ENCODE assay signal across 8 cellular contexts in the genomic region with DNA sequence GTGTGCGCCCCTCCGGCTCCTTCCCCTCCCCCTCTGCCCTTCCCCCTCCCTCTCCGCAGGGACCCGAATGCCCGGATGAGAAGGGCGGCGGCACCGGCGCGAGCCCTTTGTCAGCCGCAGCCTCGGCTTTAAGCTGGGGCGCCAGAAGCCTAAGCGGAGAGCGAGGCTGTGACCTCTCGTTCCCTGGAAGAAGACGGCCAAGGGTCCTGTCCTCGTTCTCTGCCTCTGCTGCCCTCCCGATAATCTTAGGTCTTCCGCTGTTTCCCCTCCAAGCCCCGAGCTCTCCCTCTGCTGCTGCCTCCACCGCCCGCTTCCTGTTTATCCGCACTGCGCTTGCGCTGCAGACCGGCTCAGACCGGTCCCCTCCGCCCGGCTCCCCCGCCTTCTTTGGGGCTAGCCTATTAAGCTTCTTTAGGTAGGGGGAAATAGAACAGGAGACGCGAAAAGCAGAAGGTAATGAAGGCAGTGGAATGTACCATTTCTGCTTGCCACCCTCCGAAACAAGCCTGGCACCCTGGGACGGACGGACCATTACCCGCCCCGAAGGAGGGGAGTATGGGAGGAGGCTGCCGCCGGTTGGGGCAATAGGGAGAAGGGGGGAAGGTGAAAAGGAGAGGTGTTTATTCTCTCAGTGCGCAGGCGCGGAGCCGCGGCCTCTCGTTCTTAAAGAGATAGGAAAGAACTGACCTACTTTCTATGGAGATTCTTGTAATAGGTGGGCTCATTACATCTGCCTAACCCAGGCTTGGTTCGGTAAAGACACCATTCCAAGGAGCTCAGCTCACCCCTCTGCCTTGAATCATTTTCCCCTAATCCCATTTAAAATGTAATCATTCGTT. TPM values are rescaled to one million over a fixed set of nuclear protein-coding genes. Genes with fewer than 3 reads are reported as not detected.
DNase-seq lines count a peak whose midpoint lies in the region; ATAC-seq and TF ChIP-seq lines count a peak whose summit lies in the region.

Gene OGA, minus strand, starts transcription at position 326 of the 839 bp plus-strand sequence. CDS start 422 bp downstream, outside the sequence.

- POLR2A ChIA-PET in activated naive CD8-positive, alpha-beta T cell treated with anti-CD3 and anti-CD28 coated beads, Interleukin-2, amount 10 ng/mL, durations not matched to agents 7 days and 5 days (lab: Charles Lee): interaction anchor here (0.6 to 4.7 kb wide), 21 partner anchors 10 to 576 kb away, joined by 3 to 69 read pairs (median 5); partner anchors contain the start of genes ARMH3, KCNIP2, NOLC1 and NPM3

- peaks cover 4% of the 10 kb centered on the region; the same call in 1 of the 2 replicates for H3K36me3 ChIP-seq in SU-DHL-6 (ENCODE audit: low read length)
- H3K36me3 ChIP-seq in osteoblast (ENCODE audit: insufficient read depth, low read length): no peaks in the 10 kb centered on the region
- no peaks in the 10 kb centered on the region for H3K36me3 ChIP-seq in thoracic aorta

- peaks cover 20% of the 10 kb centered on the region for H3F3A ChIP-seq in SU-DHL-6 (ENCODE audit: insufficient read depth)

- H3K27ac ChIP-seq in SU-DHL-6 (ENCODE audit: low read depth, low read length) (peak within 1 kb of the TSS; percentile 44), osteoblast (ENCODE audit: low read depth, low read length) (peak within 1 kb of the TSS; percentile 97), thoracic aorta (peak within 1 kb of the TSS; percentile 84 to 94)

- peak within 1 kb of the TSS; percentile 93 for H3K9ac ChIP-seq in SU-DHL-6 (ENCODE audit: low read length)

- peak within 1 kb of the TSS; percentile 99 for H3K27ac Mint-ChIP-seq in activated naive CD8-positive, alpha-beta T cell treated with anti-CD3 and anti-CD28 coated beads, Interleukin-2, amount 10 ng/mL, durations not matched to agents 7 days and 5 days
- H3K27ac Mint-ChIP-seq in glutamatergic neuron (ENCODE audit: unreplicated experiment): peak within 1 kb of the TSS; percentile 99

- no peak for TF ChIP-seq CTCF in SU-DHL-6 (IDR thresholded peaks at IDR 0.05; ENCODE audit: insufficient read depth, low read length, poor library complexity, severe bottlenecking)
- no peak for TF ChIP-seq CTCF in glutamatergic neuron (IDR thresholded peaks at IDR 0.05; ENCODE audit: partially characterized antibody, unreplicated experiment)
- no peak for TF ChIP-seq CTCF in osteoblast (IDR thresholded peaks at IDR 0.05; ENCODE audit: extremely low read depth, low read depth, low read length)
- no peak for TF ChIP-seq CTCF in thoracic aorta (IDR thresholded peaks at IDR 0.05)

- H3K36me3 Mint-ChIP-seq in activated naive CD8-positive, alpha-beta T cell treated with anti-CD3 and anti-CD28 coated beads, Interleukin-2, amount 10 ng/mL, durations not matched to agents 7 days and 5 days: peaks cover 24% of the 10 kb centered on the region
- H3K36me3 Mint-ChIP-seq in glutamatergic neuron (ENCODE audit: unreplicated experiment): no peaks in the 10 kb centered on the region

- ATAC-seq in HG02678 (IDR thresholded peaks at IDR 0.05; ENCODE audit: unreplicated experiment): peak; percentile 86
- peak; percentile 92 for ATAC-seq in activated naive CD8-positive, alpha-beta T cell treated with anti-CD3 and anti-CD28 coated beads, Interleukin-2, amount 10 ng/mL, durations not matched to agents 7 days and 5 days (ENCODE audit: low read depth)
- ATAC-seq in thoracic aorta (ENCODE audit: insufficient number of reproducible peaks, low FRiP score, low read depth): peak; percentile 96

- peaks cover 34% of the 10 kb centered on the region for H3K4me1 Mint-ChIP-seq in activated naive CD8-positive, alpha-beta T cell treated with anti-CD3 and anti-CD28 coated beads, Interleukin-2, amount 10 ng/mL, durations not matched to agents 7 days and 5 days
- H3K4me1 Mint-ChIP-seq in glutamatergic neuron (ENCODE audit: low read depth, unreplicated experiment): peaks cover 20% of the 10 kb centered on the region

- DNase-seq in NCI-H128 (lab: John Stamatoyannopoulos, UW; ENCODE audit: unreplicated experiment) (peak; percentile 99), glutamatergic neuron (peak; percentile 97), osteoblast (ENCODE audit: insufficient read length, low spot score, missing footprints) (peak; percentile 97), thoracic aorta (ENCODE audit: low spot score) (peak; percentile 96)
- DNase-seq in activated naive CD8-positive, alpha-beta T cell treated with anti-CD3 and anti-CD28 coated beads, Interleukin-2, amount 10 ng/mL, durations not matched to agents 7 days and 5 days: peak; percentile 95

- H2AFZ ChIP-seq in SU-DHL-6 (ENCODE audit: low read depth, low read length, severe bottlenecking) (peak within 1 kb of the TSS; percentile 88), osteoblast (ENCODE audit: low read length) (peak within 1 kb of the TSS; percentile 87)

- H3K4me2 ChIP-seq in SU-DHL-6 (ENCODE audit: low read depth, low read length, poor library complexity, severe bottlenecking) (peak within 1 kb of the TSS; percentile 100), osteoblast (ENCODE audit: insufficient read depth, low read length) (peak within 1 kb of the TSS; percentile 94)

- H3K9me3 Mint-ChIP-seq in activated naive CD8-positive, alpha-beta T cell treated with anti-CD3 and anti-CD28 coated beads, Interleukin-2, amount 10 ng/mL, durations not matched to agents 7 days and 5 days: no peaks in the 10 kb centered on the region
- peaks cover 23% of the 10 kb centered on the region for H3K9me3 Mint-ChIP-seq in glutamatergic neuron (ENCODE audit: unreplicated experiment)

- H3K9me2 ChIP-seq in SU-DHL-6 (replicated peaks; ENCODE audit: insufficient read depth, low read length): no peaks in the 10 kb centered on the region

- TF ChIP-seq POLR2A in GM10847 (IDR thresholded peaks at IDR 0.05; ENCODE audit: extremely low read depth, insufficient read length): peak; percentile 96

- peaks cover 24% of the 10 kb centered on the region for H4K20me1 ChIP-seq in SU-DHL-6 (ENCODE audit: low read depth, low read length)
- peaks cover 45% of the 10 kb centered on the region for H4K20me1 ChIP-seq in osteoblast (ENCODE audit: insufficient read depth, low read length)

- H3K9me3 ChIP-seq in SU-DHL-6 (ENCODE audit: insufficient read depth, low read length): no peaks in the 10 kb centered on the region
- H3K9me3 ChIP-seq in osteoblast (ENCODE audit: low read depth, low read length): no peaks in the 10 kb centered on the region
- H3K9me3 ChIP-seq in thoracic aorta: no peaks in the 10 kb centered on the region

- H3K4me1 ChIP-seq in osteoblast (ENCODE audit: insufficient read depth, low read length) (peaks cover 26% of the 10 kb centered on the region), thoracic aorta (ENCODE audit: control insufficient read depth in 1 of 2, low read depth in 2 of 2) (peaks cover 9 to 32% of the 10 kb centered on the region in 2 donors)

- H3K4me3 ChIP-seq in SU-DHL-6 (ENCODE audit: insufficient read depth, low read length, poor library complexity, severe bottlenecking) (peak within 1 kb of the TSS; percentile 97), osteoblast (ENCODE audit: insufficient read depth, low read length) (peak within 1 kb of the TSS; percentile 98), thoracic aorta (peak within 1 kb of the TSS; percentile 98)

- no peaks in the 10 kb centered on the region for H3K27me3 Mint-ChIP-seq in activated naive CD8-positive, alpha-beta T cell treated with anti-CD3 and anti-CD28 coated beads, Interleukin-2, amount 10 ng/mL, durations not matched to agents 7 days and 5 days
- H3K27me3 Mint-ChIP-seq in glutamatergic neuron (ENCODE audit: unreplicated experiment): peaks cover 15% of the 10 kb centered on the region

- H3K79me2 ChIP-seq in SU-DHL-6 (ENCODE audit: insufficient read depth, low read length) (peaks cover 48% of the 10 kb centered on the region), osteoblast (ENCODE audit: insufficient read depth, low read length) (peaks cover 49% of the 10 kb centered on the region)

- H3K27me3 ChIP-seq in SU-DHL-6 (ENCODE audit: low read length) (no peaks in the 10 kb centered on the region), osteoblast (ENCODE audit: insufficient read depth, low read length) (no peaks in the 10 kb centered on the region), thoracic aorta (replicated peaks; ENCODE audit: insufficient read depth) (no peaks in the 10 kb centered on the region)

- peak within 1 kb of the TSS; percentile 96 for H3K4me3 Mint-ChIP-seq in activated naive CD8-positive, alpha-beta T cell treated with anti-CD3 and anti-CD28 coated beads, Interleukin-2, amount 10 ng/mL, durations not matched to agents 7 days and 5 days
- H3K4me3 Mint-ChIP-seq in glutamatergic neuron (ENCODE audit: unreplicated experiment): peak within 1 kb of the TSS; percentile 95

RNA-seq across cellular contexts. Expression of gene OGA, which starts in this region (rescaled TPM):
- total RNA-seq in activated naive CD8-positive, alpha-beta T cell treated with anti-CD3 and anti-CD28 coated beads, Interleukin-2, amount 10 ng/mL, durations not matched to agents 7 days and 5 days: 100 to 1,000 TPM; 207 to 212 TPM
- total RNA-seq in glutamatergic neuron (ENCODE audit: unreplicated experiment): 277 TPM
- 115 and 121 TPM in 2 replicates for total RNA-seq in osteoblast
- total RNA-seq in thoracic aorta: 100 to 1,000 TPM; 131 to 241 TPM

Comparison
In these comparisons a context has a peak if more than half of its experiments do, and no peak if none do; other contexts are left out.
1. Peak in every context shown above with its lines: DNase-seq, ATAC-seq, H3K4me3 ChIP-seq and H3K27ac ChIP-seq.
2. H3K27ac ChIP-seq: peak in every context shown above with its lines; median percentile 97 in osteoblast; 89 in thoracic aorta; 44 in SU-DHL-6.